26 cellular contexts compared by ENCODE assay signal in the genomic region with DNA sequence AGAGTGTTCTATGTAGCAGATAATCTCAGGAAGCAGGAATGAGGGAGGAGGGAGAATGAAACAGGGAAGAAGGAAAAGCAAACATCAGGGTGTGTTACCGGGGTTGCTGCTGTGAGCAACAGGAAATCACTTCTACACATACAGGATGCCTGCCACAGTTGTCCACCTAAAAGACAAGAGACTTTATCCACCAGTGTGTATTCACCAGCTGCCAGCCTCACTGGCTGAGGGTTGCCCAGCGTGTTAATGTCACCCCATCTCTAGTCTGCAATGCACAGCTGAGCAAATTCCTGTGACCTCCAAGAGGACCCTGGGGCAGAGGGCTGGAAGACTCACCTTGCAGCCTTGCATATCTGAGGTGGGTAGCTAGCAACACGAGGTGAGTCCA.
DNase-seq lines count a peak whose midpoint lies in the region; ATAC-seq, FAIRE-seq and TF ChIP-seq lines count a peak whose summit lies in the region.
"Had no signal": no experiment of that assay in that cellular context is flagged by ENCODE, and none has a peak within 500 bp of the region (broad histone marks: within the 10 kb centered on the region; RNA-seq: fewer than 3 reads in every experiment).

No MANE protein-coding gene starts in this region.

- TF ChIP-seq RAD21 in HepG2 (CRISPR knock-in tag; IDR thresholded peaks at IDR 0.05) (no peak), H1 (IDR thresholded peaks at IDR 0.05 in 1 of 2, conservative IDR thresholded peaks at IDR 0.05 in 1 of 2; ENCODE audit: low read depth in 2 of 2, low read length in 2 of 2) (no peak)

- H3K56ac ChIP-seq in H1 (replicated peaks; ENCODE audit: insufficient read length, low read depth, low read length) (no peak overlapping the region), mesendoderm (ENCODE audit: low read length) (peak overlapping the region; percentile 78)

- H2BK120ac ChIP-seq in H1 (replicated peaks; ENCODE audit: low read depth, low read length) (no peak overlapping the region), mesendoderm (ENCODE audit: low read depth, low read length) (no peak overlapping the region)

- H4K8ac ChIP-seq in H1 (ENCODE audit: extremely low read depth, insufficient read depth, low read length) = no peak overlapping the region
- H4K8ac ChIP-seq in mesendoderm (ENCODE audit: low read depth, low read length) = no peak overlapping the region

- H2BK20ac ChIP-seq in H1 (ENCODE audit: low read length) = no peak overlapping the region

- H3K79me1 ChIP-seq in H1 (ENCODE audit: low read depth, low read length) = no peaks in the 10 kb centered on the region
- no peaks in the 10 kb centered on the region for H3K79me1 ChIP-seq in mesendoderm (ENCODE audit: low read length)

- H4K20me1 ChIP-seq in HepG2 (ENCODE audit: insufficient read depth, low read length) (no peaks in the 10 kb centered on the region), H1 (replicated peaks in 1 of 2; ENCODE audit: control insufficient read depth in 1 of 2, insufficient read depth in 2 of 2, low read length in 2 of 2) (no peaks in the 10 kb centered on the region)

- no peak overlapping the region for H3K4me2 ChIP-seq in HepG2 (ENCODE audit: low read depth, low read length)
- peak overlapping the region; percentile 22 to 35; a peak in 1 of 4 replicates for H3K4me2 ChIP-seq in H1 (ENCODE audit: insufficient read depth in 1 of 2, low read depth in 2 of 2, low read length in 2 of 2)
- no peak overlapping the region for H3K4me2 ChIP-seq in mesendoderm (ENCODE audit: low read length)

- no TSS peak for BruUV-seq in HepG2 (replicated peaks; lab: Mats Ljungman, UMichigan)

- H3K4me1 ChIP-seq in HepG2 (ENCODE audit: insufficient read depth, low read length) = no peaks in the 10 kb centered on the region
- H3K4me1 ChIP-seq in right lobe of liver = no peaks in the 10 kb centered on the region
- peaks cover 3 to 15% (median 14%) of the 10 kb centered on the region in 4 experiments; a peak in 5 of 7 replicates for H3K4me1 ChIP-seq in H1 (replicated peaks in 1 of 4; ENCODE audit: control insufficient read depth in 3 of 4, insufficient read depth in 4 of 4, low read length in 3 of 4)
- H3K4me1 ChIP-seq in mesendoderm (ENCODE audit: control insufficient read depth, low read depth, low read length) = peaks cover 9% of the 10 kb centered on the region
- H3K4me1 ChIP-seq: Caco-2, HAP-1, SJCRH30 had no signal

- intact Hi-C loops in HepG2 (cut with micrococcal nuclease; ENCODE audit: unreplicated experiment) (no loop called here), right lobe of liver (cut with DNase I) (no loop called here)

- H2AK5ac ChIP-seq in H1 (ENCODE audit: low read depth, low read length) (no peak overlapping the region), mesendoderm (ENCODE audit: low read length) (no peak overlapping the region)

- no peak for TF ChIP-seq POLR2A in HepG2 (IDR thresholded peaks at IDR 0.05; ENCODE audit: insufficient read depth in 1 of 2, low read depth in 2 of 2, low read length in 2 of 2)
- no peak for TF ChIP-seq POLR2A in right lobe of liver (IDR thresholded peaks at IDR 0.05)
- no peak for TF ChIP-seq POLR2A in H1 (IDR thresholded peaks at IDR 0.05; ENCODE audit: control extremely low read depth in 1 of 2, low read depth in 2 of 2, low read length in 2 of 2)

- TF ChIP-seq EP300 in HepG2 (IDR thresholded peaks at IDR 0.05; ENCODE audit: low read depth in 2 of 2, low read length in 2 of 2) = no peak
- no peak for TF ChIP-seq EP300 in HepG2 (CRISPR knock-in tag; IDR thresholded peaks at IDR 0.05; ENCODE audit: borderline replicate concordance)
- no peak for TF ChIP-seq EP300 in H1 (IDR thresholded peaks at IDR 0.05; ENCODE audit: borderline replicate concordance in 1 of 2, low read depth in 2 of 2, low read length in 2 of 2)

- no peak overlapping the region for H3K14ac ChIP-seq in H1 (ENCODE audit: insufficient read length)

- no peaks in the 10 kb centered on the region for H3K79me2 ChIP-seq in HepG2 (ENCODE audit: insufficient read depth, low read length)
- no peaks in the 10 kb centered on the region for H3K79me2 ChIP-seq in H1 (ENCODE audit: control insufficient read depth in 1 of 2, insufficient read depth in 2 of 2, low read length in 2 of 2)
- no peaks in the 10 kb centered on the region for H3K79me2 ChIP-seq in mesendoderm (ENCODE audit: control insufficient read depth, insufficient read depth, low read length)

- H3K27ac ChIP-seq in HepG2 (ENCODE audit: extremely low read length, insufficient read depth, low read length) (no peak overlapping the region), right lobe of liver (no peak overlapping the region), H1 (ENCODE audit: low read depth, low read length) (no peak overlapping the region), mesendoderm (ENCODE audit: low read depth, low read length) (peak overlapping the region; percentile 61)
- H3K27ac ChIP-seq: 22Rv1, C4-2B, SJCRH30 had no signal

- H3K9ac ChIP-seq in HepG2 (ENCODE audit: insufficient read depth, low read depth, low read length) (no peak overlapping the region), H1 (replicated peaks in 1 of 4; ENCODE audit: extremely low read depth in 1 of 4, low read depth in 3 of 4, low read length in 3 of 4) (no peak overlapping the region), mesendoderm (ENCODE audit: low read length) (no peak overlapping the region)

- DNase-seq in HepG2 (ENCODE audit: low spot score) = no peak
- no peak for DNase-seq in right lobe of liver
- DNase-seq in H1 (ENCODE audit: low read depth in 1 of 2, low spot score in 2 of 2) = no peak
- peak; percentile 62 for DNase-seq in mesendoderm
- no peak for DNase-seq in NCI-H2081 treated with DMSO at 0.1 percent for 48 hours (lab: John Stamatoyannopoulos, UW)
- no peak for DNase-seq in HUDEP-2 (lab: John Stamatoyannopoulos, UW; ENCODE audit: unreplicated experiment in 76 of 76)
- DNase-seq: Caco-2; CD8-positive, alpha-beta T cell; DMS 273 treated with DMSO at 0.1 percent for 48 hours; DMS79; HFFc6; Kasumi-1; NCI-H1092 treated with DMSO at 0.1 percent for 48 hours; NCI-H1436; NCI-H187; NCI-H2171 treated with DMSO at 0.1 percent for 48 hours; NCI-H345; NCI-H524; NCI-H774; SJCRH30 had no signal

- CTCF ChIA-PET in HepG2 (lab: Yijun Ruan, JAX; ENCODE audit: low intra/inter-chr PET ratio, low total read pairs) (no interaction called here), H1 (lab: Charles Lee; ENCODE audit: partially characterized antibody) (interaction anchor here (0.8 to 1.5 kb wide), 4 partner anchors 9 to 25 kb away, joined by 3 to 6 read pairs (median 4); no protein-coding TSS in a partner anchor)

- peak overlapping the region; percentile 46 for H4K91ac ChIP-seq in H1 (replicated peaks; ENCODE audit: insufficient read length, low read length)

- H3K4me3 ChIP-seq in HepG2 (replicated peaks in 1 of 3; ENCODE audit: insufficient read depth in 1 of 3, low read depth in 2 of 3, low read length in 3 of 3) (no peak overlapping the region), right lobe of liver (no peak overlapping the region), H1 (ENCODE audit: extremely low read depth in 1 of 4, insufficient read depth in 2 of 4, low read depth in 3 of 4, low read length in 4 of 4) (no peak overlapping the region), mesendoderm (ENCODE audit: low read length) (no peak overlapping the region)
- H3K4me3 ChIP-seq: HAP-1, K562, SJCRH30 had no signal

- in situ Hi-C loops in HepG2 (cut with HindIII; ENCODE audit: extremely low pct_ligation_motif_present, low pct_unique_long_range_greater_than_20kb) = no loop called here

- POLR2A ChIA-PET in HepG2 (lab: Yijun Ruan, JAX) = no interaction called here
- POLR2A ChIA-PET in H1 (lab: Charles Lee; ENCODE audit: partially characterized antibody) = no interaction called here

- H3K18ac ChIP-seq in H1 (ENCODE audit: extremely low read depth, low read length) (no peak overlapping the region), mesendoderm (ENCODE audit: low read length) (no peak overlapping the region)

- no peaks in the 10 kb centered on the region for H3K27me3 ChIP-seq in HepG2 (ENCODE audit: control insufficient read depth in 1 of 2, insufficient read depth in 2 of 2, low read length in 2 of 2)
- no peaks in the 10 kb centered on the region for H3K27me3 ChIP-seq in right lobe of liver
- no peaks in the 10 kb centered on the region; a peak in 1 of 7 replicates for H3K27me3 ChIP-seq in H1 (replicated peaks in 1 of 4; ENCODE audit: control insufficient read depth in 3 of 4, extremely low read depth in 1 of 4, insufficient read depth in 3 of 4, low read length in 3 of 4)
- H3K27me3 ChIP-seq in mesendoderm (ENCODE audit: insufficient read depth, low read length, poor library complexity) = no peaks in the 10 kb centered on the region

- TF ChIP-seq CTCF in HepG2 (CRISPR knock-in tag; IDR thresholded peaks at IDR 0.05) (no peak), right lobe of liver (IDR thresholded peaks at IDR 0.05) (no peak), H1 (IDR thresholded peaks at IDR 0.05; ENCODE audit: control extremely low read depth in 1 of 3, insufficient read depth in 1 of 3, low read depth in 1 of 3, low read length in 3 of 3) (no peak)

- H4K5ac ChIP-seq in H1 (ENCODE audit: insufficient read length, low read depth, low read length) (no peak overlapping the region), mesendoderm (ENCODE audit: low read length) (no peak overlapping the region)

- WGBS in HepG2 (ENCODE audit: low lambda C conversion rate) = 22% methylated on average over 3 of the region's 3 CpGs
- WGBS in right lobe of liver (ENCODE audit: insufficient coverage, low coverage, low lambda C conversion rate, missing lambda C conversion rate) = 55% methylated on average over 2 of the region's 3 CpGs
- 84% methylated on average over 3 of the region's 3 CpGs; no CpG with 5 or more reads in 1 of the 2 experiments for WGBS in H1 (ENCODE audit: extremely low coverage in 1 of 2, insufficient coverage in 1 of 2, insufficient read length in 1 of 2, insufficient replicate concordance in 2 of 2, low coverage in 1 of 2, low lambda C conversion rate in 2 of 2, missing lambda C conversion rate in 1 of 2), 2 experiments
- no CpG with 5 or more reads among the region's 3 CpGs for WGBS in mesendoderm (ENCODE audit: extremely low coverage, insufficient coverage, low lambda C conversion rate)

- H2BK15ac ChIP-seq in H1 (ENCODE audit: low read length) = no peak overlapping the region
- no peak overlapping the region for H2BK15ac ChIP-seq in mesendoderm (replicated peaks; ENCODE audit: low read depth)

- FAIRE-seq in HepG2 (lab: Jason Lieb, UNC) (no peak), H1 (lab: Jason Lieb, UNC) (no peak)
- FAIRE-seq: K562 had no signal

- H3K23ac ChIP-seq in H1 (ENCODE audit: insufficient read length) (no peak overlapping the region), mesendoderm (ENCODE audit: low read length) (no peak overlapping the region)

- H2BK12ac ChIP-seq in H1 (ENCODE audit: low read depth, low read length) = 0 out of 2 replicates have a peak overlapping the region, but pooled peaks have one; percentile 30

- no peaks in the 10 kb centered on the region for H3K23me2 ChIP-seq in H1 (ENCODE audit: low read depth, low read length)

- ATAC-seq in HepG2 = no peak
- ATAC-seq in right lobe of liver = no peak
- ATAC-seq in HG02610 (IDR thresholded peaks at IDR 0.05; ENCODE audit: unreplicated experiment) = no peak
- ATAC-seq: CD8-positive, alpha-beta T cell; K562; Right ventricle myocardium inferior had no signal

- H2AFZ ChIP-seq in HepG2 (ENCODE audit: low read length) (no peak overlapping the region), H1 (ENCODE audit: low read length) (no peak overlapping the region)

- H3K4ac ChIP-seq in H1 (replicated peaks; ENCODE audit: insufficient read length, low read depth, low read length) (no peak overlapping the region), mesendoderm (ENCODE audit: low read depth, low read length) (peak overlapping the region; percentile 10)

- H2BK5ac ChIP-seq in H1 (ENCODE audit: low read depth, low read length) = peak overlapping the region; percentile 22; the same call in 1 of the 2 replicates
- H2BK5ac ChIP-seq in mesendoderm (ENCODE audit: low read length) = peak overlapping the region; percentile 33

- H3K9me3 ChIP-seq in HepG2 (ENCODE audit: low read length) (no peaks in the 10 kb centered on the region), right lobe of liver (peaks cover 0 to 5% (median 0%) of the 10 kb centered on the region in 4 donors), H1 (ENCODE audit: insufficient read depth in 2 of 2, low read depth in 1 of 2, low read length in 1 of 2) (no peaks in the 10 kb centered on the region)
- H3K9me3 ChIP-seq: Caco-2, HAP-1, SJCRH30 had no signal

- H3K36me3 ChIP-seq in HepG2 (replicated peaks in 1 of 2; ENCODE audit: control insufficient read depth in 1 of 2, insufficient read depth in 2 of 2, low read length in 2 of 2) (no peaks in the 10 kb centered on the region), right lobe of liver (no peaks in the 10 kb centered on the region), H1 (ENCODE audit: control insufficient read depth in 2 of 4, insufficient read depth in 4 of 4, low read length in 3 of 4) (no peaks in the 10 kb centered on the region), mesendoderm (ENCODE audit: control insufficient read depth, insufficient read depth, low read length) (no peaks in the 10 kb centered on the region)
- H3K36me3 ChIP-seq: HAP-1, SJCRH30 had no signal

Comparison
In these comparisons a context has a peak if more than half of its experiments do, and no peak if none do; other contexts are left out.
1. H3K4me2 ChIP-seq: peak in H1 (2 of 2); none in HepG2 (single experiment) and mesendoderm (single experiment).